ENCODE assay signal across 9 cellular contexts in genomic region chr6:37679539-37680476, GRCh38. TPM values are rescaled to one million over a fixed set of nuclear protein-coding genes. Genes with fewer than 3 reads are reported as not detected.
A peak's percentile ranks its signal among the peaks of the same experiment; 100 is the strongest.
DNase-seq lines count a peak whose midpoint lies in the region; ATAC-seq and TF ChIP-seq lines count a peak whose summit lies in the region.
"Had no signal": no experiment of that assay in that cellular context is flagged by ENCODE, and none has a peak within 500 bp of the region (broad histone marks: within the 10 kb centered on the region; RNA-seq: fewer than 3 reads in every experiment).

No MANE protein-coding gene starts in this region.

- POLR2A ChIA-PET in CD8-positive, alpha-beta memory T cell (lab: Charles Lee) = interaction anchor here (0.6 kb wide), 1 partner anchor 130 kb away, joined by 4 read pairs; no protein-coding TSS in a partner anchor

- no peak overlapping the region for H3K27ac ChIP-seq in CD8-positive, alpha-beta memory T cell (ENCODE audit: low read depth, low read length)

- H3K27me3 ChIP-seq in CD8-positive, alpha-beta memory T cell (ENCODE audit: insufficient read depth, low read length, poor library complexity, severe bottlenecking) = no peaks in the 10 kb centered on the region

- DNase-seq in GM12865 (ENCODE audit: low read depth) = peak; percentile 82
- peak; percentile 28 for DNase-seq in epithelial cell of esophagus (ENCODE audit: low read depth)
- no peak for DNase-seq in cerebellum (ENCODE audit: low spot score)
- DNase-seq in NCI-H1436 treated with DMSO at 0.1 percent for 48 hours (lab: John Stamatoyannopoulos, UW) = no peak
- no peak for DNase-seq in CD8-positive, alpha-beta memory T cell
- no peak for DNase-seq in NCI-H2081 (lab: John Stamatoyannopoulos, UW)

- H3K36me3 ChIP-seq in CD8-positive, alpha-beta memory T cell (ENCODE audit: insufficient read depth, low read length) = no peaks in the 10 kb centered on the region

- CTCF ChIA-PET in CD8-positive, alpha-beta memory T cell (lab: Charles Lee) = no interaction called here

- no peaks in the 10 kb centered on the region for H3K9me3 ChIP-seq in CD8-positive, alpha-beta memory T cell (ENCODE audit: low read length)

- H3K9me3 Mint-ChIP-seq in CD8-positive, alpha-beta memory T cell = no peaks in the 10 kb centered on the region

- no peak overlapping the region for H3K4me3 Mint-ChIP-seq in CD8-positive, alpha-beta memory T cell

- ATAC-seq in GM19452 (IDR thresholded peaks at IDR 0.05; ENCODE audit: unreplicated experiment) = peak; percentile 78
- peak; percentile 77 for ATAC-seq in HG03342 (IDR thresholded peaks at IDR 0.05; ENCODE audit: unreplicated experiment)
- ATAC-seq: Panc1 had no signal

- H3K27ac Mint-ChIP-seq in CD8-positive, alpha-beta memory T cell = peak overlapping the region in 1 of 8 donors; percentile 70

- TF ChIP-seq CTCF in GM12865 (IDR thresholded peaks at IDR 0.05; ENCODE audit: insufficient read depth, low read depth, low read length, missing control alignments) (no peak), epithelial cell of esophagus (IDR thresholded peaks at IDR 0.05; ENCODE audit: insufficient read depth, low read depth, low read length, missing control alignments) (no peak)

- H3K4me1 Mint-ChIP-seq in CD8-positive, alpha-beta memory T cell = no peaks in the 10 kb centered on the region

- H3K27me3 Mint-ChIP-seq in CD8-positive, alpha-beta memory T cell = peaks cover 0 to 3% of the 10 kb centered on the region in 2 donors

- H3K4me3 ChIP-seq in GM12865 (ENCODE audit: low read depth, low read length) (peak overlapping the region; percentile 22; the same call in 1 of the 2 replicates), epithelial cell of esophagus (ENCODE audit: low read length) (no peak overlapping the region)
- H3K4me3 ChIP-seq in CD8-positive, alpha-beta memory T cell (ENCODE audit: low read length) = no peak overlapping the region

- H3K4me1 ChIP-seq in CD8-positive, alpha-beta memory T cell (ENCODE audit: insufficient read depth, low read length) = no peaks in the 10 kb centered on the region

- H3K36me3 Mint-ChIP-seq in CD8-positive, alpha-beta memory T cell = peaks cover 0 to 2% (median 0%) of the 10 kb centered on the region in 3 donors

RNA-seq across cellular contexts. Expression of gene MDGA1, which starts 17.9 kb away (rescaled TPM):
- total RNA-seq in cerebellum = 65.2 TPM
- 1 to 10 TPM; 4.4 to 4.7 TPM for total RNA-seq in CD8-positive, alpha-beta memory T cell
- 2.5 TPM for polyA plus RNA-seq in CD8-positive, alpha-beta memory T cell

Comparison
In these comparisons a context has a peak if more than half of its experiments do, and no peak if none do; other contexts are left out.
1. DNase-seq: peak in GM12865 (single experiment) and epithelial cell of esophagus (single experiment); none in cerebellum (single experiment), NCI-H1436 treated with DMSO at 0.1 percent for 48 hours (single experiment), CD8-positive, alpha-beta memory T cell (0 of 5) and NCI-H2081 (0 of 2).
2. RNA of gene MDGA1, which starts 17.9 kb away (total RNA-seq): 65.2 TPM in cerebellum (single experiment); 4.4 to 4.7 TPM in CD8-positive, alpha-beta memory T cell; every median in the first group is over 10 times any median in the second.